1 cellular context compared by ENCODE assay signal in the genomic region with DNA sequence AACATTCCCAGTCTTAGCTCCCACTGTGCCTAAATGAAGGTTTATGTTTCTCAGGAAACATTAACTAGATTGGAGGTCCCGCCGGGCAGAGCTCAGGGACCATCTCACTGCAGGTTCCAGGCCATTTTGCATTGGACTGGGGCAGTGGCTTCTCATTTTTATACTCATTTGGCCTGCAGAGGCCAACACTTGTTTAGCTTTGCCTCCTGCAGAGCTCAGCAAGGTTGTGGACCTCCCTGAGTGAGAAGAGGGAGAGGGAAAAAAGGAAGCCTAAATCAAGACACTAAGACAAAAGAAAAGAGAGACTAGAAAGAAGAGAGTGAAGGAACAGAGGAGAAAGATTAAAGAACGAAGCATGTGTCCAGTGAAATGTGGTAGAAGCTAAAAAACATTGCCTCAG.
TF ChIP-seq lines count a peak whose summit lies in the region.

No MANE protein-coding gene starts in this region.

TF ChIP-seq in H1, 55 proteins besides CTCF, POLR2A, EP300 and RAD21:
- TF ChIP-seq GABPA (IDR thresholded peaks at IDR 0.05; ENCODE audit: borderline replicate concordance, insufficient read depth, low read length) (no peak), EZH2 (IDR thresholded peaks at IDR 0.05; ENCODE audit: low read depth, low read length, severe bottlenecking) (no peak), ASH2L (IDR thresholded peaks at IDR 0.05; ENCODE audit: low read length) (no peak), KDM4A (IDR thresholded peaks at IDR 0.05; ENCODE audit: low read depth, low read length, severe bottlenecking) (no peak), SP1 (IDR thresholded peaks at IDR 0.05; ENCODE audit: low read depth, low read length) (no peak), TBP (IDR thresholded peaks at IDR 0.05; ENCODE audit: low read depth, low read length) (no peak), SIX5 (IDR thresholded peaks at IDR 0.05; ENCODE audit: low read depth, low read length) (no peak), SAP30 (IDR thresholded peaks at IDR 0.05; ENCODE audit: insufficient read depth, insufficient replicate concordance, low read length) (no peak), RXRA (IDR thresholded peaks at IDR 0.05; ENCODE audit: insufficient read depth, low read depth, low read length) (no peak), SIRT6 (IDR thresholded peaks at IDR 0.05; ENCODE audit: low read length) (no peak), CHD1 (IDR thresholded peaks at IDR 0.05; ENCODE audit: low read depth, low read length) (no peak), RNF2 (IDR thresholded peaks at IDR 0.05; ENCODE audit: borderline replicate concordance, low read depth, low read length, missing control alignments, poor library complexity, severe bottlenecking) (no peak)
- TF ChIP-seq, protein P1, sequence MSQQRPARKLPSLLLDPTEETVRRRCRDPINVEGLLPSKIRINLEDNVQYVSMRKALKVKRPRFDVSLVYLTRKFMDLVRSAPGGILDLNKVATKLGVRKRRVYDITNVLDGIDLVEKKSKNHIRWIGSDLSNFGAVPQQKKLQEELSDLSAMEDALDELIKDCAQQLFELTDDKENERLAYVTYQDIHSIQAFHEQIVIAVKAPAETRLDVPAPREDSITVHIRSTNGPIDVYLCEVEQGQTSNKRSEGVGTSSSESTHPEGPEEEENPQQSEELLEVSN (IDR thresholded peaks at IDR 0.05), result no peak
TF ChIP-seq in H1: peak in this region for 0.
